In the genomic region with DNA sequence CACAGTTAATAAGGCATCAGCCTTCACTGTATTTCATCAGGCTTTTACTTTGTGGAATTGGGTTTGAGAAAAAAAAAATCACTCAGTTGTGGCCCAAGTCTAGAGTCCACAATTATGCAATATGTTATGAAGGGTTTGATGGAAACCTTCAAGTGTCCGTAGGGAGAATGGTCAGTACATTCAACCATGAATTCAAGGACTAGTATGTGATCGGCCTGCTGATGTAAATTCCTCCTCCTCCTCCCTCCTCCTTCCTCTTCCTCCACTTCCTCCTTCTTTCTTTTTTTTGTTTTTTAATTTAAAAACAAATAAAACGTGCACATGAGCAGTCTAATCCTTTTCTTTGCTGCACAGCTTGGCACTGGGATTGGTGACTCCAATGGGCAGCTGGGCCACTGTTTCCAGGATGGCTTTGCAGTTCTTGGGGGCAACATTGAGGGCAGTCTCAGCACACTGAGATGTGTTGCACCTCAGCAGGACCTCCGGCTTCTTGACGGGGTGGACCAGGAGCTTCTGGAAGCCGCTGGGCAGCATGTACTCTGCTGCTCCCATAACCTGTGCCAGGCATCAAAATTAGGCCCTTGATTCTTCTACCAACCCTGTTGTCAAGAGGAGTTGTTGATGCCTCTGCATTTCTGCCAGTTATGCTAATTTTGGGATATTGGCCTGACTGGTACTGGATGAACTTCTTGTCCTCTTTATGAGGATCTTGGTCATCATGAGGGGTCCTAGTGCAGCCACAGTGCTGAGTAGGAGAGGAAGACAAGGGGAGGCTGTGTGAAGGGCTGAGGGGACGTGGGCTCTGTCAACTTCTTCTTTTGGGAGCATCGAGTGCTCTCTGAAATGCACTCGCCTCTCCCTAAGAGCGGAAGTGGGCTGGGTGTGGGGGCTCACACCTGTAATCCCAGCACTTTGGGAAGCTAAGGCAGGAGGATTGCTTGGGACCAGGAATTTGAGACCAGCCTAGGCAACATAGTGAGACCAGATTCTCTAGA, we compare ENCODE assay signal across 13 cellular contexts. TPM values are rescaled to one million over a fixed set of nuclear protein-coding genes. Genes with fewer than 3 reads are reported as not detected.
A peak's percentile ranks its signal among the peaks of the same experiment; 100 is the strongest.
DNase-seq lines count a peak whose midpoint lies in the region; ATAC-seq and TF ChIP-seq lines count a peak whose summit lies in the region.
"Had no signal": no experiment of that assay in that cellular context is flagged by ENCODE, and none has a peak within 500 bp of the region (broad histone marks: within the 10 kb centered on the region; RNA-seq: fewer than 3 reads in every experiment).

No MANE protein-coding gene starts in this region.

- H3K27me3 ChIP-seq in spleen (replicated peaks in 1 of 7) = no peaks in the 10 kb centered on the region
- no peaks in the 10 kb centered on the region for H3K27me3 ChIP-seq in CD8-positive, alpha-beta memory T cell (ENCODE audit: insufficient read depth, low read length, poor library complexity, severe bottlenecking)

- no peaks in the 10 kb centered on the region for H3K36me3 ChIP-seq in spleen
- no peaks in the 10 kb centered on the region for H3K36me3 ChIP-seq in CD8-positive, alpha-beta memory T cell (ENCODE audit: insufficient read depth, low read length)

- intact Hi-C loops in activated CD4-positive, alpha-beta T cell treated with anti-CD3 and anti-CD28 coated beads, Interleukin-2, amount 10 ng/mL, durations not matched to agents 24 days and 14 days (cut with micrococcal nuclease) = loop anchor here (1.0 kb wide), 1 partner anchor 26 kb away; no protein-coding TSS in a partner anchor
- intact Hi-C loops in spleen (cut with DNase I; ENCODE audit: low total_unique reads) = no loop called here
- intact Hi-C loops in posterior cingulate gyrus (cut with DNase I) = no loop called here

- CTCF ChIA-PET in CD8-positive, alpha-beta memory T cell (lab: Charles Lee) = interaction anchor here (1.3 to 2.6 kb wide), 3 partner anchors 15 to 58 kb away, joined by 3 to 11 read pairs (median 7); no protein-coding TSS in a partner anchor

- POLR2A ChIA-PET in CD8-positive, alpha-beta memory T cell (lab: Charles Lee) = no interaction called here

- peaks cover 87% of the 10 kb centered on the region for H3K4me1 Mint-ChIP-seq in activated CD4-positive, alpha-beta T cell treated with anti-CD3 and anti-CD28 coated beads, Interleukin-2, amount 10 ng/mL, durations not matched to agents 24 days and 14 days
- H3K4me1 Mint-ChIP-seq in activated naive CD8-positive, alpha-beta T cell treated with anti-CD3 and anti-CD28 coated beads for 36 hours = peaks cover 79% of the 10 kb centered on the region
- peaks cover 29 to 67% (median 58%) of the 10 kb centered on the region in 3 donors for H3K4me1 Mint-ChIP-seq in CD8-positive, alpha-beta memory T cell

- H3K4me3 ChIP-seq in spleen = no peak overlapping the region
- no peak overlapping the region for H3K4me3 ChIP-seq in CD8-positive, alpha-beta memory T cell (ENCODE audit: low read length)

- H3K27ac Mint-ChIP-seq in activated CD4-positive, alpha-beta T cell treated with anti-CD3 and anti-CD28 coated beads, Interleukin-2, amount 10 ng/mL, durations not matched to agents 24 days and 14 days = peak overlapping the region; percentile 98
- H3K27ac Mint-ChIP-seq in activated naive CD8-positive, alpha-beta T cell treated with anti-CD3 and anti-CD28 coated beads for 36 hours = peak overlapping the region; percentile 96
- peak overlapping the region in 1 of 8 donors; percentile 63 for H3K27ac Mint-ChIP-seq in CD8-positive, alpha-beta memory T cell

- DNase-seq in activated CD4-positive, alpha-beta T cell treated with anti-CD3 and anti-CD28 coated beads, Interleukin-2, amount 10 ng/mL, durations not matched to agents 24 days and 14 days = no peak
- DNase-seq in activated CD4-positive, alpha-beta T cell treated with anti-CD3 and anti-CD28 coated beads for 1 hour = no peak
- DNase-seq in activated naive CD8-positive, alpha-beta T cell treated with anti-CD3 and anti-CD28 coated beads for 36 hours = no peak
- DNase-seq in spleen (no peak), posterior cingulate gyrus (no peak)
- DNase-seq in CD8-positive, alpha-beta memory T cell = no peak
- DNase-seq: GDM1, NCI-H1930 had no signal

- TF ChIP-seq POLR2A in spleen (IDR thresholded peaks at IDR 0.05) = no peak

- no peaks in the 10 kb centered on the region for H3K36me3 Mint-ChIP-seq in activated CD4-positive, alpha-beta T cell treated with anti-CD3 and anti-CD28 coated beads, Interleukin-2, amount 10 ng/mL, durations not matched to agents 24 days and 14 days (ENCODE audit: low read depth)
- H3K36me3 Mint-ChIP-seq in activated naive CD8-positive, alpha-beta T cell treated with anti-CD3 and anti-CD28 coated beads for 36 hours = peaks cover 8% of the 10 kb centered on the region
- H3K36me3 Mint-ChIP-seq in CD8-positive, alpha-beta memory T cell = no peaks in the 10 kb centered on the region

- no peak for TF ChIP-seq CTCF in spleen (IDR thresholded peaks at IDR 0.05 in 8 of 11, conservative IDR thresholded peaks at IDR 0.05 in 3 of 11)

- ATAC-seq in HG03571 (IDR thresholded peaks at IDR 0.05; ENCODE audit: unreplicated experiment) (peak; percentile 16), GM21737 (IDR thresholded peaks at IDR 0.05; ENCODE audit: unreplicated experiment) (no peak)

- no peaks in the 10 kb centered on the region for H3K27me3 Mint-ChIP-seq in activated CD4-positive, alpha-beta T cell treated with anti-CD3 and anti-CD28 coated beads, Interleukin-2, amount 10 ng/mL, durations not matched to agents 24 days and 14 days
- H3K27me3 Mint-ChIP-seq in activated naive CD8-positive, alpha-beta T cell treated with anti-CD3 and anti-CD28 coated beads for 36 hours = no peaks in the 10 kb centered on the region
- peaks cover 7 to 15% of the 10 kb centered on the region in 2 donors for H3K27me3 Mint-ChIP-seq in CD8-positive, alpha-beta memory T cell

- H3K27ac ChIP-seq in spleen = peak overlapping the region; percentile 38 to 82 (median 78)
- H3K27ac ChIP-seq in CD8-positive, alpha-beta memory T cell (ENCODE audit: low read depth, low read length) = no peak overlapping the region

- no peaks in the 10 kb centered on the region for H3K9me3 ChIP-seq in spleen
- no peaks in the 10 kb centered on the region for H3K9me3 ChIP-seq in CD8-positive, alpha-beta memory T cell (ENCODE audit: low read length)

- peaks cover 24 to 77% (median 63%) of the 10 kb centered on the region in 6 donors for H3K4me1 ChIP-seq in spleen
- peaks cover 59% of the 10 kb centered on the region for H3K4me1 ChIP-seq in CD8-positive, alpha-beta memory T cell (ENCODE audit: insufficient read depth, low read length)

- H3K4me3 Mint-ChIP-seq in activated CD4-positive, alpha-beta T cell treated with anti-CD3 and anti-CD28 coated beads, Interleukin-2, amount 10 ng/mL, durations not matched to agents 24 days and 14 days = peak overlapping the region; percentile 84
- peak overlapping the region; percentile 42 for H3K4me3 Mint-ChIP-seq in activated naive CD8-positive, alpha-beta T cell treated with anti-CD3 and anti-CD28 coated beads for 36 hours
- H3K4me3 Mint-ChIP-seq in CD8-positive, alpha-beta memory T cell = peak overlapping the region in 1 of 7 donors; percentile 8

- WGBS in spleen, 5 donors = 45 to 55% (median 53%) methylated on average over 10 of the region's 10 CpGs

- H3K9me3 Mint-ChIP-seq in activated CD4-positive, alpha-beta T cell treated with anti-CD3 and anti-CD28 coated beads, Interleukin-2, amount 10 ng/mL, durations not matched to agents 24 days and 14 days = no peaks in the 10 kb centered on the region
- H3K9me3 Mint-ChIP-seq in activated naive CD8-positive, alpha-beta T cell treated with anti-CD3 and anti-CD28 coated beads for 36 hours = peaks cover 6% of the 10 kb centered on the region
- H3K9me3 Mint-ChIP-seq in CD8-positive, alpha-beta memory T cell = peaks cover 0 to 2% (median 0%) of the 10 kb centered on the region in 5 donors

RNA-seq across cellular contexts. Expression of a gene that starts 9.3 kb away (rescaled TPM):
- total RNA-seq in activated CD4-positive, alpha-beta T cell treated with anti-CD3 and anti-CD28 coated beads, Interleukin-2, amount 10 ng/mL, durations not matched to agents 24 days and 14 days = 965 and 989 TPM in 2 replicates
- total RNA-seq in activated naive CD8-positive, alpha-beta T cell treated with anti-CD3 and anti-CD28 coated beads for 36 hours = 100 to 1,000 TPM; 680 to 698 TPM
- total RNA-seq in spleen = 10 to 100 TPM in 5 of 7 donors, 1 to 10 TPM in 2; 3.5 to 78.7 (median 22.8) TPM
- polyA plus RNA-seq in spleen = 1 to 10 TPM; 5.0 to 9.7 (median 5.6) TPM
- 1,000 to 10,000 TPM; 1,178 to 1,224 TPM for total RNA-seq in CD8-positive, alpha-beta memory T cell
- polyA plus RNA-seq in CD8-positive, alpha-beta memory T cell = 8.3 TPM
- total RNA-seq: A673, endothelial cell of umbilical vein had no signal
- polyA plus RNA-seq: endothelial cell of umbilical vein, neural cell had no signal

RNA-seq across cellular contexts. Expression of a gene that starts 17.4 kb away (rescaled TPM):
- 258 and 262 TPM in 2 replicates for total RNA-seq in activated CD4-positive, alpha-beta T cell treated with anti-CD3 and anti-CD28 coated beads, Interleukin-2, amount 10 ng/mL, durations not matched to agents 24 days and 14 days
- 100 to 1,000 TPM; 337 to 355 TPM for total RNA-seq in activated naive CD8-positive, alpha-beta T cell treated with anti-CD3 and anti-CD28 coated beads for 36 hours
- total RNA-seq in spleen = 100 to 1,000 TPM in 6 of 7 donors, 10 to 100 TPM in 1; 93.2 to 140 (median 120) TPM
- 100 to 1,000 TPM in 1 of 3 donors, 10 to 100 TPM in 2; 63.1 to 100 (median 93.5) TPM for polyA plus RNA-seq in spleen
- total RNA-seq in CD8-positive, alpha-beta memory T cell = 100 to 1,000 TPM; 269 to 282 TPM
- polyA plus RNA-seq in CD8-positive, alpha-beta memory T cell = 91.8 TPM

Comparison
In these comparisons a context has a peak if more than half of its experiments do, and no peak if none do; other contexts are left out.
1. RNA of a gene that starts 9.3 kb away (total RNA-seq): 1,178 to 1,224 TPM in CD8-positive, alpha-beta memory T cell, 965 to 989 TPM in activated CD4-positive, alpha-beta T cell treated with anti-CD3 and anti-CD28 coated beads, Interleukin-2, amount 10 ng/mL, durations not matched to agents 24 days and 14 days and 680 to 698 TPM in activated naive CD8-positive, alpha-beta T cell treated with anti-CD3 and anti-CD28 coated beads for 36 hours; 3.5 to 78.7 TPM in spleen; every median in the first group is over 4 times any median in the second.